ENCODE assay signal across 2 cellular contexts in genomic region chr2:197379928-197380309, GRCh38.
TF ChIP-seq lines count a peak whose summit lies in the region.
"Not testable (repeated sequence)": the region's sequence is repeated elsewhere in the genome, so short reads cannot be mapped to it uniquely, and the experiment has no call there.

No MANE protein-coding gene starts in this region.

TF ChIP-seq in GM12891, 5 proteins besides CTCF, POLR2A, EP300 and RAD21:
- TF ChIP-seq SPI1 (IDR thresholded peaks at IDR 0.05; ENCODE audit: low read depth, low read length) = peak; percentile 62

TF ChIP-seq in HepG2, 621 proteins besides CTCF, POLR2A, EP300 and RAD21:
- TF ChIP-seq CREB1 (IDR thresholded peaks at IDR 0.05) = peak; percentile 79
- TF ChIP-seq CREB1 (CRISPR knock-in tag; IDR thresholded peaks at IDR 0.05) = not testable (repeated sequence)
